ENCODE assay signal across 16 cellular contexts in genomic region chr20:56522311-56522710, GRCh38. TPM values are rescaled to one million over a fixed set of nuclear protein-coding genes. Genes with fewer than 3 reads are reported as not detected.
DNase-seq lines count a peak whose midpoint lies in the region; ATAC-seq, FAIRE-seq and TF ChIP-seq lines count a peak whose summit lies in the region.
"Had no signal": no experiment of that assay in that cellular context is flagged by ENCODE, and none has a peak within 500 bp of the region (broad histone marks: within the 10 kb centered on the region; RNA-seq: fewer than 3 reads in every experiment).

No MANE protein-coding gene starts in this region.

- TF ChIP-seq POLR2A in GM12891 (IDR thresholded peaks at IDR 0.05; ENCODE audit: low read depth, low read length) (no peak), GM12878 (IDR thresholded peaks at IDR 0.05; ENCODE audit: low read depth, low read length) (peak; percentile 36; the same call in 1 of the 2 replicates)

- RAD21 ChIA-PET in GM12878 (lab: Charles Lee; ENCODE audit: unreplicated experiment), result no interaction called here

- POLR2A ChIA-PET in SK-N-SH (lab: Yijun Ruan, JAX) (no interaction called here), GM12878 (lab: Charles Lee) (no interaction called here)

- TF ChIP-seq EP300 in SK-N-SH (IDR thresholded peaks at IDR 0.05; ENCODE audit: borderline replicate concordance in 1 of 2, low read depth in 1 of 2, low read length in 1 of 2), result no peak
- no peak for TF ChIP-seq EP300 in GM12878 (IDR thresholded peaks at IDR 0.05; ENCODE audit: borderline replicate concordance in 1 of 2, control insufficient read depth in 1 of 2, low read depth in 2 of 2, low read length in 2 of 2)

- in situ Hi-C loops in GM12878 (cut with MboI), result no loop called here

- SMC1A ChIA-PET in GM12878 (lab: Charles Lee; ENCODE audit: uncharacterized antibody, unreplicated experiment), result no interaction called here

- TF ChIP-seq CTCF in SK-N-SH (IDR thresholded peaks at IDR 0.05) (no peak), GM12878 (IDR thresholded peaks at IDR 0.05 in 2 of 3, conservative IDR thresholded peaks at IDR 0.05 in 1 of 3; ENCODE audit: control insufficient read depth in 2 of 3, extremely low read depth in 1 of 3, insufficient read depth in 1 of 3, low read depth in 3 of 3, low read length in 3 of 3) (no peak)

- 43% methylated on average over 6 of the region's 6 CpGs for WGBS in SK-N-SH (ENCODE audit: low lambda C conversion rate)
- WGBS in GM12878 (ENCODE audit: insufficient coverage, insufficient replicate concordance, low lambda C conversion rate, missing lambda C conversion rate), result 37% methylated on average over 6 of the region's 6 CpGs

- H3K4me2 ChIP-seq in SK-N-SH, result no peak overlapping the region
- no peak overlapping the region for H3K4me2 ChIP-seq in GM12878 (ENCODE audit: control insufficient read depth, insufficient read depth)
- H3K4me2 ChIP-seq: BLaER1 had no signal

- peaks cover 24 to 31% of the 10 kb centered on the region in 2 experiments for H3K36me3 ChIP-seq in SK-N-SH (replicated peaks in 1 of 2; ENCODE audit: control insufficient read depth in 1 of 2, insufficient read depth in 2 of 2, low read length in 1 of 2)
- H3K36me3 ChIP-seq in GM12878 (ENCODE audit: control insufficient read depth in 2 of 2, insufficient read depth in 2 of 2, low read length in 1 of 2), result peaks cover 3 to 25% of the 10 kb centered on the region in 2 experiments

- H3K9me2 ChIP-seq in SK-N-SH, result no peaks in the 10 kb centered on the region

- H3F3A ChIP-seq in SK-N-SH (replicated peaks; ENCODE audit: insufficient read depth), result no peaks in the 10 kb centered on the region

- H3K79me2 ChIP-seq in SK-N-SH (ENCODE audit: insufficient read depth) (no peaks in the 10 kb centered on the region), GM12878 (ENCODE audit: control insufficient read depth, insufficient read depth, low read length) (no peaks in the 10 kb centered on the region)

- no peak overlapping the region for H2AFZ ChIP-seq in SK-N-SH (ENCODE audit: low read depth)
- no peak overlapping the region for H2AFZ ChIP-seq in GM12878 (ENCODE audit: control insufficient read depth, low read depth, low read length)

- H3K4me1 ChIP-seq in SK-N-SH (ENCODE audit: control insufficient read depth in 1 of 2, insufficient read depth in 2 of 2, low read depth in 1 of 2, low read length in 1 of 2) (no peaks in the 10 kb centered on the region), GM12878 (ENCODE audit: control insufficient read depth, insufficient read depth, low read length) (no peaks in the 10 kb centered on the region)
- H3K4me1 ChIP-seq: BLaER1 had no signal

- H4K20me1 ChIP-seq in SK-N-SH (ENCODE audit: insufficient read depth) (no peaks in the 10 kb centered on the region), GM12878 (ENCODE audit: control insufficient read depth, insufficient read depth) (no peaks in the 10 kb centered on the region)
- H4K20me1 ChIP-seq: BLaER1 had no signal

- intact Hi-C loops in GM12878 (cut with micrococcal nuclease; ENCODE audit: unreplicated experiment) (no loop called here), sciatic nerve (cut with DNase I) (no loop called here)

- no peak for TF ChIP-seq RAD21 in SK-N-SH (IDR thresholded peaks at IDR 0.05; ENCODE audit: low read length)
- no peak for TF ChIP-seq RAD21 in GM12878 (IDR thresholded peaks at IDR 0.05; ENCODE audit: insufficient read depth, low read depth, low read length)

- ATAC-seq in SK-N-SH treated with all-trans-retinoic acid at 6 μM for 48 hours, result peak; percentile 39
- no peak for ATAC-seq in GM12878
- ATAC-seq in sciatic nerve, result no peak
- no peak for ATAC-seq in HG02970 (IDR thresholded peaks at IDR 0.05; ENCODE audit: low FRiP score, unreplicated experiment)
- ATAC-seq in GM18861 (IDR thresholded peaks at IDR 0.05; ENCODE audit: unreplicated experiment), result no peak
- no peak for ATAC-seq in HG03521 (IDR thresholded peaks at IDR 0.05; ENCODE audit: unreplicated experiment)

- H3K9me3 ChIP-seq in SK-N-SH, result no peaks in the 10 kb centered on the region
- peaks cover 7% of the 10 kb centered on the region; the same call in 2 of the 3 replicates for H3K9me3 ChIP-seq in GM12878 (replicated peaks; ENCODE audit: control insufficient read depth, insufficient read depth, low read length)

- DNase-seq in SK-N-SH (no peak), GM12891 (ENCODE audit: insufficient read length, low spot score) (no peak), GM12878 (ENCODE audit: low read depth, low spot score) (no peak), sciatic nerve (ENCODE audit: low spot score) (peak; percentile 32)
- DNase-seq: AML-193, DMS53, HCEC 1CT, HFFc6 had no signal

- H3K27ac ChIP-seq in SK-N-SH (ENCODE audit: low read depth in 2 of 2, low read length in 1 of 2) (no peak overlapping the region), GM12878 (ENCODE audit: control insufficient read depth, insufficient read depth) (no peak overlapping the region)
- H3K27ac ChIP-seq: 22Rv1, BLaER1, HL-60 had no signal

- no peak overlapping the region for H3K4me3 ChIP-seq in SK-N-SH (ENCODE audit: low read depth in 2 of 2, low read length in 1 of 2)
- no peak overlapping the region for H3K4me3 ChIP-seq in GM12878
- H3K4me3 ChIP-seq: BLaER1 had no signal

- H3K9ac ChIP-seq in SK-N-SH (no peak overlapping the region), GM12878 (ENCODE audit: control insufficient read depth, insufficient read depth, low read length) (no peak overlapping the region)
- H3K9ac ChIP-seq: BLaER1 had no signal

- CTCF ChIA-PET in SK-N-SH (lab: Yijun Ruan, JAX) (no interaction called here), GM12878 (lab: Yijun Ruan, JAX) (no interaction called here)

- H3K27me3 ChIP-seq in SK-N-SH (ENCODE audit: insufficient read depth) (no peaks in the 10 kb centered on the region; the same call in 1 of the 2 replicates), GM12878 (replicated peaks in 1 of 2; ENCODE audit: control insufficient read depth in 2 of 2, insufficient read depth in 2 of 2, low read length in 1 of 2) (no peaks in the 10 kb centered on the region)
- H3K27me3 ChIP-seq: BLaER1 had no signal

- no TSS peak for BruUV-seq in GM12878 (replicated peaks; lab: Mats Ljungman, UMichigan)

- FAIRE-seq in GM12891 (lab: Jason Lieb, UNC), result no peak
- FAIRE-seq in GM12878 (lab: Jason Lieb, UNC), result no peak

RNA-seq across cellular contexts. Expression of gene FAM209A, which starts 2.2 kb away (rescaled TPM):
- not detected in 2 replicates for polyA plus RNA-seq in SK-N-SH (2012; rRNA removed)
- polyA plus RNA-seq in SK-N-SH (2012; cell fraction: cytosol; rRNA removed), result 0.03 TPM in 1 of 2 replicates, not detected in the other
- polyA plus RNA-seq in SK-N-SH (2012; cell fraction: nucleus; rRNA removed), result 0.39 and 0.74 TPM in 2 replicates
- 0.40 TPM for polyA plus RNA-seq in GM12891 (2012; ENCODE audit: low read depth, missing spikeins)
- total RNA-seq in GM12878 (2013; cell fraction: nucleolus; rRNA removed), result 0.84 and 1.7 TPM in 2 replicates
- total RNA-seq in GM12878 (2014; rRNA removed), result 0.44 TPM in 1 of 2 replicates, not detected in the other
- total RNA-seq in GM12878 (2014; rRNA removed; fragmentation: Illumina TruSeq; extraction: Trizol), result 0.31 and 0.37 TPM in 2 replicates
- 0.41 TPM in 1 of 2 replicates, not detected in the other for total RNA-seq in GM12878 (2021)
- polyA plus RNA-seq in GM12878 (2011; ENCODE audit: low read depth), result not detected
- 0.27 and 0.32 TPM in 2 replicates for polyA plus RNA-seq in GM12878 (2011; rRNA removed)
- 0.17 and 0.19 TPM in 2 replicates for polyA plus RNA-seq in GM12878 (2011; cell fraction: cytosol; rRNA removed)
- polyA plus RNA-seq in GM12878 (2011; cell fraction: nucleus; rRNA removed), result 1.0 and 1.2 TPM in 2 replicates
- 0.25 and 1.2 TPM in 2 replicates for polyA plus RNA-seq in GM12878 (2012)
- 0.51 TPM in 1 of 2 replicates, not detected in the other for polyA plus RNA-seq in GM12878 (2014; fragmentation: Illumina TruSeq; extraction: Trizol)
- under 1 TPM in 1 of 2 experiments, not detected in 1; 0.11 TPM for polyA plus RNA-seq in GM12878 (2014; fragmentation: Nextera tagmentation; extraction: Ambion mirVana)
- 0.15 and 0.33 TPM in 2 replicates for polyA plus RNA-seq in GM12878 (2014; rRNA removed)
- not detected for polyA plus RNA-seq in GM12878 (2016; fragmentation: Nextera tagmentation; extraction: Ambion mirVana)
- 0.46 TPM in 1 of 2 replicates, not detected in the other for polyA minus RNA-seq in GM12878 (2011; rRNA and poly(A)+ RNA removed)
- not detected in 2 replicates for polyA minus RNA-seq in GM12878 (2011; cell fraction: cytosol; rRNA and poly(A)+ RNA removed)
- polyA minus RNA-seq in GM12878 (2011; cell fraction: nucleus; rRNA and poly(A)+ RNA removed), result 0.67 and 0.97 TPM in 2 replicates
- not detected for total RNA-seq in sciatic nerve
- total RNA-seq: H4 had no signal

RNA-seq across cellular contexts. Expression of gene FAM209B, which starts 10.7 kb away (rescaled TPM):
- not detected in 2 replicates for polyA plus RNA-seq in SK-N-SH (2012; rRNA removed)
- not detected in 2 replicates for polyA plus RNA-seq in SK-N-SH (2012; cell fraction: cytosol; rRNA removed)
- 0.08 TPM in 1 of 2 replicates, not detected in the other for polyA plus RNA-seq in SK-N-SH (2012; cell fraction: nucleus; rRNA removed)
- polyA plus RNA-seq in GM12891 (2012; ENCODE audit: low read depth, missing spikeins), result 0.24 TPM
- not detected in 2 replicates for total RNA-seq in GM12878 (2013; cell fraction: nucleolus; rRNA removed)
- 1.3 TPM in 1 of 2 replicates, not detected in the other for total RNA-seq in GM12878 (2014; rRNA removed)
- total RNA-seq in GM12878 (2014; rRNA removed; fragmentation: Illumina TruSeq; extraction: Trizol), result 0.22 and 0.28 TPM in 2 replicates
- 0.44 TPM in 1 of 2 replicates, not detected in the other for total RNA-seq in GM12878 (2021)
- not detected for polyA plus RNA-seq in GM12878 (2011; ENCODE audit: low read depth)
- 0.27 and 0.38 TPM in 2 replicates for polyA plus RNA-seq in GM12878 (2011; rRNA removed)
- 0.25 TPM in 1 of 2 replicates, not detected in the other for polyA plus RNA-seq in GM12878 (2011; cell fraction: cytosol; rRNA removed)
- 0.47 and 0.52 TPM in 2 replicates for polyA plus RNA-seq in GM12878 (2011; cell fraction: nucleus; rRNA removed)
- polyA plus RNA-seq in GM12878 (2012), result 0.61 TPM in 1 of 2 replicates, not detected in the other
- 0.38 TPM in 1 of 2 replicates, not detected in the other for polyA plus RNA-seq in GM12878 (2014; fragmentation: Illumina TruSeq; extraction: Trizol)
- under 1 TPM; 0.61 to 0.77 TPM for polyA plus RNA-seq in GM12878 (2014; fragmentation: Nextera tagmentation; extraction: Ambion mirVana)
- not detected in 2 replicates for polyA plus RNA-seq in GM12878 (2014; rRNA removed)
- polyA plus RNA-seq in GM12878 (2016; fragmentation: Nextera tagmentation; extraction: Ambion mirVana), result under 1 TPM; 0.32 to 0.55 TPM
- polyA minus RNA-seq in GM12878 (2011; rRNA and poly(A)+ RNA removed), result not detected in 2 replicates
- polyA minus RNA-seq in GM12878 (2011; cell fraction: cytosol; rRNA and poly(A)+ RNA removed), result not detected in 2 replicates
- not detected in 2 replicates for polyA minus RNA-seq in GM12878 (2011; cell fraction: nucleus; rRNA and poly(A)+ RNA removed)
- total RNA-seq in sciatic nerve, result not detected
- total RNA-seq: H4 had no signal

RNA-seq across cellular contexts. Expression of gene RTF2, which starts 53.9 kb away (rescaled TPM):
- 78.2 and 82.8 TPM in 2 replicates for polyA plus RNA-seq in SK-N-SH (2012; rRNA removed)
- polyA plus RNA-seq in SK-N-SH (2012; cell fraction: cytosol; rRNA removed), result 77.8 and 80.1 TPM in 2 replicates
- polyA plus RNA-seq in SK-N-SH (2012; cell fraction: nucleus; rRNA removed), result 75.0 and 78.8 TPM in 2 replicates
- polyA plus RNA-seq in GM12891 (2012; ENCODE audit: low read depth, missing spikeins), result 77.5 TPM
- total RNA-seq in GM12878 (2013; cell fraction: nucleolus; rRNA removed), result 34.7 and 35.4 TPM in 2 replicates
- total RNA-seq in GM12878 (2014; rRNA removed), result 71.2 and 73.9 TPM in 2 replicates
- total RNA-seq in GM12878 (2014; rRNA removed; fragmentation: Illumina TruSeq; extraction: Trizol), result 65.1 and 66.2 TPM in 2 replicates
- 77.0 and 77.7 TPM in 2 replicates for total RNA-seq in GM12878 (2021)
- 28.1 TPM for polyA plus RNA-seq in GM12878 (2011; ENCODE audit: low read depth)
- 86.5 and 100 TPM in 2 replicates for polyA plus RNA-seq in GM12878 (2011; rRNA removed)
- 73.8 and 90.9 TPM in 2 replicates for polyA plus RNA-seq in GM12878 (2011; cell fraction: cytosol; rRNA removed)
- 56.3 and 61.4 TPM in 2 replicates for polyA plus RNA-seq in GM12878 (2011; cell fraction: nucleus; rRNA removed)
- 59.7 and 63.6 TPM in 2 replicates for polyA plus RNA-seq in GM12878 (2012)
- polyA plus RNA-seq in GM12878 (2014; fragmentation: Illumina TruSeq; extraction: Trizol), result 61.5 and 79.2 TPM in 2 replicates
- 100 to 1,000 TPM in 1 of 2 experiments, 10 to 100 TPM in 1; 99.3 to 133 TPM for polyA plus RNA-seq in GM12878 (2014; fragmentation: Nextera tagmentation; extraction: Ambion mirVana)
- 69.1 and 71.4 TPM in 2 replicates for polyA plus RNA-seq in GM12878 (2014; rRNA removed)
- 100 to 1,000 TPM; 124 TPM for polyA plus RNA-seq in GM12878 (2016; fragmentation: Nextera tagmentation; extraction: Ambion mirVana)
- polyA minus RNA-seq in GM12878 (2011; rRNA and poly(A)+ RNA removed), result 37.5 and 54.1 TPM in 2 replicates
- polyA minus RNA-seq in GM12878 (2011; cell fraction: cytosol; rRNA and poly(A)+ RNA removed), result 10.6 and 19.2 TPM in 2 replicates
- polyA minus RNA-seq in GM12878 (2011; cell fraction: nucleus; rRNA and poly(A)+ RNA removed), result 14.1 and 19.7 TPM in 2 replicates
- total RNA-seq in sciatic nerve, result 88.7 TPM
